ENCODE assay signal across 23 cellular contexts in the genomic region with DNA sequence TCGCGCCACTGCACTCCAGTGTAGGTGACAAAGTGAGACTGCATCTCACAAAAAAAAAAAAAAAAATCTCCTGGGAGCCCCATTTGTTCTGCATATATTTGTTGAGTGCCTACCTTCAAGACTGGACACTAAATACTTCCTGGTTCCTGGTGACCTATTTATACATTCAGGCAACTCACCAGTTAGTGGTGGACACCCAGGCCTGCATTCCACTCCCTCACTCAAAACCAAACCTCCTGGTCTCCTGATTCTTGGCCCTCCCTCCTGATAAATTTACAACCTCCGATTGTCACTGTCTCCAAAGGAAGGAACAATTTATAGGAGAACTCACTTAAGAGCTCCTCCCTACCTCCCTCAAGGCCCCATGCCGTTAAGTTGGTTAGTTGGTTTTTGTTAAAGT. TPM values are rescaled to one million over a fixed set of nuclear protein-coding genes. Genes with fewer than 3 reads are reported as not detected.
DNase-seq lines count a peak whose midpoint lies in the region; ATAC-seq and TF ChIP-seq lines count a peak whose summit lies in the region.
"Had no signal": no experiment of that assay in that cellular context is flagged by ENCODE, and none has a peak within 500 bp of the region (broad histone marks: within the 10 kb centered on the region; RNA-seq: fewer than 3 reads in every experiment).

No MANE protein-coding gene starts in this region.

- H3K27me3 ChIP-seq in GM23248 (replicated peaks; ENCODE audit: insufficient read depth) (no peaks in the 10 kb centered on the region), gastrocnemius medialis (no peaks in the 10 kb centered on the region), neuronal stem cell (ENCODE audit: control insufficient read depth in 3 of 3, insufficient read depth in 3 of 3, low read depth in 1 of 3, low read length in 3 of 3) (no peaks in the 10 kb centered on the region)
- H3K27me3 ChIP-seq: breast epithelium, foreskin keratinocyte, upper lobe of right lung had no signal

- CTCF ChIA-PET in OCI-LY7 (lab: Charles Lee; ENCODE audit: unreplicated experiment): no interaction called here

- no peak for TF ChIP-seq POLR2A in gastrocnemius medialis (IDR thresholded peaks at IDR 0.05)

- peaks cover 12% of the 10 kb centered on the region; the same call in 1 of the 2 replicates for H3F3A ChIP-seq in GM23248 (ENCODE audit: insufficient read depth)

- intact Hi-C loops in OCI-LY7 (cut with micrococcal nuclease; ENCODE audit: unreplicated experiment): no loop called here
- intact Hi-C loops in gastrocnemius medialis (cut with DNase I; ENCODE audit: low total_unique reads): loop anchor here (5.0 kb wide), 1 partner anchor 870 kb away; a partner anchor contains a TSS
- intact Hi-C loops in activated T-helper 2 cell treated with anti-CD3 and anti-CD28 coated beads, Interferon-gamma antibody, Interleukin-2, Interleukin-4, amounts not matched to agents 10 μg/mL and 5 μg/mL and 100 μg/mL, durations not matched to agents 14 hours and 24 hours and 36 hours (cut with micrococcal nuclease): no loop called here

- peaks cover 6% of the 10 kb centered on the region; the same call in 1 of the 2 replicates for H3K4me1 ChIP-seq in GM23248 (ENCODE audit: insufficient read depth)
- H3K4me1 ChIP-seq in OCI-LY7 (ENCODE audit: insufficient read depth, low read length, poor library complexity, severe bottlenecking): peaks cover 7% of the 10 kb centered on the region
- H3K4me1 ChIP-seq in gastrocnemius medialis: peaks cover 10 to 46% of the 10 kb centered on the region in 2 donors
- H3K4me1 ChIP-seq in neuronal stem cell (ENCODE audit: control insufficient read depth in 2 of 2, insufficient read depth in 1 of 2, low read depth in 1 of 2, low read length in 2 of 2): no peaks in the 10 kb centered on the region
- H3K4me1 ChIP-seq: breast epithelium, upper lobe of right lung had no signal

- DNase-seq in GM23248: peak; percentile 6
- DNase-seq in OCI-LY7 (ENCODE audit: low spot score): no peak
- peak; percentile 62 for DNase-seq in kidney tubule cell (ENCODE audit: low spot score)
- no peak for DNase-seq in gastrocnemius medialis
- no peak for DNase-seq in superior temporal gyrus (ENCODE audit: extremely low spot score)
- no peak for DNase-seq in neuronal stem cell (ENCODE audit: low spot score)
- DNase-seq in activated T-helper 2 cell treated with anti-CD3 and anti-CD28 coated beads, Interferon-gamma antibody, Interleukin-2, Interleukin-4, amounts not matched to agents 10 μg/mL and 5 μg/mL and 100 μg/mL, durations not matched to agents 14 hours and 24 hours and 36 hours (ENCODE audit: low spot score): no peak
- DNase-seq: activated CD4-positive, alpha-beta T cell treated with anti-CD3 and anti-CD28 coated beads for 4 hours; AML-193; Caco-2; foreskin keratinocyte; hypothalamus; KG1; kidney; NCI-H2029; stimulated activated CD4-positive, alpha-beta T cell treated with anti-CD3 and anti-CD28 coated beads, Interleukin-4, amount 100 ng/mL, for 1 hour; stimulated activated naive CD8-positive, alpha-beta T cell treated with anti-CD3 and anti-CD28 coated beads, Interleukin-15, Interleukin-2, amounts not matched to agents 100 U/mL and 50 U/mL, for 24 hours; T-helper 1 cell; upper lobe of right lung had no signal

- no peak overlapping the region for H2BK5ac ChIP-seq in neuronal stem cell (ENCODE audit: low read length)

- H3K79me1 ChIP-seq in neuronal stem cell (ENCODE audit: low read depth, low read length): no peaks in the 10 kb centered on the region

- no peak overlapping the region for H3K23ac ChIP-seq in neuronal stem cell (ENCODE audit: low read depth, low read length, poor library complexity)

- POLR2A ChIA-PET in OCI-LY7 (lab: Charles Lee): interaction anchor here (0.8 kb wide), 3 partner anchors 9 to 60 kb away, joined by 3 to 4 read pairs (median 3); no protein-coding TSS in a partner anchor

- BruUV-seq in OCI-LY7 (replicated peaks; lab: Mats Ljungman, UMichigan): no TSS peak

- H3K27ac ChIP-seq in GM23248: no peak overlapping the region
- no peak overlapping the region for H3K27ac ChIP-seq in OCI-LY7 (ENCODE audit: low read depth, low read length, poor library complexity, severe bottlenecking)
- peak overlapping the region; percentile 82 to 95 (median 88) for H3K27ac ChIP-seq in gastrocnemius medialis
- no peak overlapping the region for H3K27ac ChIP-seq in neuronal stem cell (replicated peaks; ENCODE audit: low read length)
- H3K27ac ChIP-seq: breast epithelium, foreskin keratinocyte, skin epidermis, upper lobe of right lung had no signal

- no peaks in the 10 kb centered on the region for H3K9me2 ChIP-seq in GM23248 (ENCODE audit: insufficient read depth)
- H3K9me2 ChIP-seq in OCI-LY7 (ENCODE audit: insufficient read depth, low read length): no peaks in the 10 kb centered on the region

- no peak overlapping the region for H3K27ac Mint-ChIP-seq in activated T-helper 2 cell treated with anti-CD3 and anti-CD28 coated beads, Interferon-gamma antibody, Interleukin-2, Interleukin-4, amounts not matched to agents 10 μg/mL and 5 μg/mL and 100 μg/mL, durations not matched to agents 14 hours and 24 hours and 36 hours
- H3K27ac Mint-ChIP-seq: dendritic cell treated with granulocyte-macrophage colony-stimulating factor and Interleukin-4, amounts not matched to agents 40 ng/mL and 50 ng/mL, for 4 days had no signal

- H3K9ac ChIP-seq in GM23248 (no peak overlapping the region), neuronal stem cell (ENCODE audit: low read depth, low read length, poor library complexity) (no peak overlapping the region)

- no peaks in the 10 kb centered on the region for H3K9me3 Mint-ChIP-seq in activated T-helper 2 cell treated with anti-CD3 and anti-CD28 coated beads, Interferon-gamma antibody, Interleukin-2, Interleukin-4, amounts not matched to agents 10 μg/mL and 5 μg/mL and 100 μg/mL, durations not matched to agents 14 hours and 24 hours and 36 hours
- H3K9me3 Mint-ChIP-seq: dendritic cell treated with granulocyte-macrophage colony-stimulating factor and Interleukin-4, amounts not matched to agents 40 ng/mL and 50 ng/mL, for 4 days had no signal

- H2AFZ ChIP-seq in GM23248 (no peak overlapping the region), OCI-LY7 (ENCODE audit: low read length) (no peak overlapping the region), neuronal stem cell (ENCODE audit: low read length) (no peak overlapping the region)

- H3K18ac ChIP-seq in neuronal stem cell (ENCODE audit: low read length): no peak overlapping the region

- peak overlapping the region; percentile 35 for H3K4me2 ChIP-seq in GM23248 (ENCODE audit: unreplicated experiment)
- 0 out of 2 replicates have a peak overlapping the region, but pooled peaks have one; percentile 5 for H3K4me2 ChIP-seq in OCI-LY7 (ENCODE audit: low read length)
- no peak overlapping the region for H3K4me2 ChIP-seq in neuronal stem cell (ENCODE audit: insufficient read depth, low read length, poor library complexity, severe bottlenecking)

- WGBS in GM23248 (ENCODE audit: low coverage in 1 of 2, low lambda C conversion rate in 2 of 2, missing lambda C conversion rate in 2 of 2), 2 experiments: 7 to 51% methylated on average over 2 to 4 of the region's 4 CpGs
- no CpG with 5 or more reads among the region's 4 CpGs for WGBS in neuronal stem cell (ENCODE audit: extremely low coverage in 2 of 2, insufficient read length in 2 of 2, insufficient replicate concordance in 1 of 2), 2 donors

- H3K9me3 ChIP-seq in GM23248 (ENCODE audit: low read depth): no peaks in the 10 kb centered on the region
- no peaks in the 10 kb centered on the region for H3K9me3 ChIP-seq in OCI-LY7 (ENCODE audit: low read length)
- H3K9me3 ChIP-seq in gastrocnemius medialis: no peaks in the 10 kb centered on the region
- H3K9me3 ChIP-seq in neuronal stem cell (replicated peaks in 1 of 2; ENCODE audit: control insufficient read depth in 2 of 2, insufficient read depth in 1 of 2, low read depth in 1 of 2, low read length in 2 of 2): peaks cover 0 to 1% of the 10 kb centered on the region in 2 donors
- H3K9me3 ChIP-seq: breast epithelium, Caco-2, upper lobe of right lung had no signal

- H3K4me3 Mint-ChIP-seq in activated T-helper 2 cell treated with anti-CD3 and anti-CD28 coated beads, Interferon-gamma antibody, Interleukin-2, Interleukin-4, amounts not matched to agents 10 μg/mL and 5 μg/mL and 100 μg/mL, durations not matched to agents 14 hours and 24 hours and 36 hours (ENCODE audit: low read depth): no peak overlapping the region
- H3K4me3 Mint-ChIP-seq: dendritic cell treated with granulocyte-macrophage colony-stimulating factor and Interleukin-4, amounts not matched to agents 40 ng/mL and 50 ng/mL, for 4 days had no signal

- TF ChIP-seq CTCF in OCI-LY7 (conservative IDR thresholded peaks at IDR 0.05; ENCODE audit: low read length) (no peak), gastrocnemius medialis (IDR thresholded peaks at IDR 0.05 in 4 of 5, conservative IDR thresholded peaks at IDR 0.05 in 1 of 5) (no peak)

- H3K4me3 ChIP-seq in GM23248 (0 out of 2 replicates have a peak overlapping the region, but pooled peaks have one; percentile 22), OCI-LY7 (ENCODE audit: low read depth, low read length, poor library complexity, severe bottlenecking) (no peak overlapping the region), gastrocnemius medialis (no peak overlapping the region), neuronal stem cell (ENCODE audit: low read length in 2 of 2) (no peak overlapping the region)
- H3K4me3 ChIP-seq: breast epithelium, skin epidermis, upper lobe of right lung had no signal

- in situ Hi-C loops in GM23248 (cut with MboI) (no loop called here), gastrocnemius medialis (cut with MboI; ENCODE audit: low sequenced_read_pairs in 4 of 4) (loop anchor here in 2 of 4 donors (10.0 to 25.0 kb wide), 4 partner anchors 62 to 1035 kb away; a partner anchor contains a TSS)

- no peak overlapping the region for H2AK5ac ChIP-seq in neuronal stem cell (ENCODE audit: low read depth, low read length)

- no peak overlapping the region for H4K8ac ChIP-seq in neuronal stem cell (ENCODE audit: low read depth, low read length)

- no peak overlapping the region for H2BK12ac ChIP-seq in neuronal stem cell (ENCODE audit: low read length)

- no peak overlapping the region for H2BK120ac ChIP-seq in neuronal stem cell (ENCODE audit: low read depth, low read length)

- no peak for ATAC-seq in gastrocnemius medialis
- ATAC-seq: foreskin keratinocyte; Panc1; stimulated activated naive CD8-positive, alpha-beta T cell treated with anti-CD3 and anti-CD28 coated beads, Interleukin-15, Interleukin-2, amounts not matched to agents 100 U/mL and 50 U/mL, for 24 hours; upper lobe of right lung had no signal

- no peak overlapping the region for H4K91ac ChIP-seq in neuronal stem cell (ENCODE audit: low read depth, low read length, poor library complexity)

- no peaks in the 10 kb centered on the region for H3K27me3 Mint-ChIP-seq in activated T-helper 2 cell treated with anti-CD3 and anti-CD28 coated beads, Interferon-gamma antibody, Interleukin-2, Interleukin-4, amounts not matched to agents 10 μg/mL and 5 μg/mL and 100 μg/mL, durations not matched to agents 14 hours and 24 hours and 36 hours (ENCODE audit: low read depth)
- H3K27me3 Mint-ChIP-seq: dendritic cell treated with granulocyte-macrophage colony-stimulating factor and Interleukin-4, amounts not matched to agents 40 ng/mL and 50 ng/mL, for 4 days had no signal

- H3K36me3 Mint-ChIP-seq in activated T-helper 2 cell treated with anti-CD3 and anti-CD28 coated beads, Interferon-gamma antibody, Interleukin-2, Interleukin-4, amounts not matched to agents 10 μg/mL and 5 μg/mL and 100 μg/mL, durations not matched to agents 14 hours and 24 hours and 36 hours (ENCODE audit: low read depth): peaks cover 22% of the 10 kb centered on the region

- H3K36me3 ChIP-seq in GM23248 (ENCODE audit: low read depth) (no peaks in the 10 kb centered on the region), OCI-LY7 (ENCODE audit: insufficient read depth, low read length) (peaks cover 8% of the 10 kb centered on the region), gastrocnemius medialis (no peaks in the 10 kb centered on the region), neuronal stem cell (replicated peaks in 1 of 2; ENCODE audit: control insufficient read depth in 2 of 2, insufficient read depth in 2 of 2, low read length in 2 of 2) (peaks cover 0 to 21% of the 10 kb centered on the region in 2 donors)
- H3K36me3 ChIP-seq: breast epithelium, upper lobe of right lung had no signal

- no peak overlapping the region for H3K4ac ChIP-seq in neuronal stem cell (ENCODE audit: low read length)

- H3K4me1 Mint-ChIP-seq in activated T-helper 2 cell treated with anti-CD3 and anti-CD28 coated beads, Interferon-gamma antibody, Interleukin-2, Interleukin-4, amounts not matched to agents 10 μg/mL and 5 μg/mL and 100 μg/mL, durations not matched to agents 14 hours and 24 hours and 36 hours (ENCODE audit: low read depth): peaks cover 23% of the 10 kb centered on the region

- H3K14ac ChIP-seq in neuronal stem cell (ENCODE audit: low read length): no peak overlapping the region

- H4K20me1 ChIP-seq in GM23248 (ENCODE audit: insufficient read depth) (no peaks in the 10 kb centered on the region; the same call in 1 of the 2 replicates), OCI-LY7 (ENCODE audit: insufficient read depth, low read length) (no peaks in the 10 kb centered on the region)

- peaks cover 76% of the 10 kb centered on the region for H3K79me2 ChIP-seq in GM23248 (ENCODE audit: insufficient read depth)
- peaks cover 39% of the 10 kb centered on the region for H3K79me2 ChIP-seq in OCI-LY7 (ENCODE audit: insufficient read depth, low read depth, low read length)

- H2BK15ac ChIP-seq in neuronal stem cell (ENCODE audit: low read length): no peak overlapping the region

RNA-seq across cellular contexts. Expression of a gene that starts 3.1 kb away (rescaled TPM):
- total RNA-seq in GM23248 (2014; rRNA removed; shearing (Covaris generic)): 24.4 and 30.8 TPM in 2 replicates
- 32.1 and 36.4 TPM in 2 replicates for polyA plus RNA-seq in GM23248 (2016; fragmentation: Nextera tagmentation; extraction: Ambion mirVana)
- total RNA-seq in OCI-LY7 (2014; rRNA removed; shearing (Covaris generic)): 16.0 and 19.7 TPM in 2 replicates
- total RNA-seq in OCI-LY7 (2022) (20.0 and 22.9 TPM in 2 replicates), gastrocnemius medialis (10 to 100 TPM; 10.6 to 26.4 (median 16.9) TPM)
- 11.1 TPM for polyA plus RNA-seq in neuronal stem cell (2013, experiment 1 of 2)
- polyA plus RNA-seq in neuronal stem cell (2013, experiment 2 of 2): 11.7 TPM
- total RNA-seq in activated T-helper 2 cell treated with anti-CD3 and anti-CD28 coated beads, Interferon-gamma antibody, Interleukin-2, Interleukin-4, amounts not matched to agents 10 μg/mL and 5 μg/mL and 100 μg/mL, durations not matched to agents 14 hours and 24 hours and 36 hours: 21.3 and 22.6 TPM in 2 replicates

RNA-seq across cellular contexts. Expression of a gene that starts 10.0 kb away (rescaled TPM):
- total RNA-seq in GM23248 (2014; rRNA removed; shearing (Covaris generic)): 5.8 and 8.0 TPM in 2 replicates
- polyA plus RNA-seq in GM23248 (2016; fragmentation: Nextera tagmentation; extraction: Ambion mirVana): 3.7 and 4.4 TPM in 2 replicates
- 15.9 and 17.0 TPM in 2 replicates for total RNA-seq in OCI-LY7 (2014; rRNA removed; shearing (Covaris generic))
- total RNA-seq in OCI-LY7 (2022): 21.3 and 25.2 TPM in 2 replicates
- 1 to 10 TPM; 2.0 to 3.8 (median 2.8) TPM for total RNA-seq in gastrocnemius medialis
- polyA plus RNA-seq in neuronal stem cell (2013, experiment 1 of 2): 19.2 TPM
- polyA plus RNA-seq in neuronal stem cell (2013, experiment 2 of 2): 19.3 TPM
- total RNA-seq in activated T-helper 2 cell treated with anti-CD3 and anti-CD28 coated beads, Interferon-gamma antibody, Interleukin-2, Interleukin-4, amounts not matched to agents 10 μg/mL and 5 μg/mL and 100 μg/mL, durations not matched to agents 14 hours and 24 hours and 36 hours: 7.7 and 9.3 TPM in 2 replicates

Comparison
In these comparisons a context has a peak if more than half of its experiments do, and no peak if none do; other contexts are left out.
1. DNase-seq: peak in GM23248 (single experiment) and kidney tubule cell (single experiment); none in OCI-LY7 (single experiment), gastrocnemius medialis (0 of 2), superior temporal gyrus (single experiment), neuronal stem cell (single experiment) and activated T-helper 2 cell treated with anti-CD3 and anti-CD28 coated beads, Interferon-gamma antibody, Interleukin-2, Interleukin-4, amounts not matched to agents 10 μg/mL and 5 μg/mL and 100 μg/mL, durations not matched to agents 14 hours and 24 hours and 36 hours (single experiment).
2. H3K27ac ChIP-seq: peak in gastrocnemius medialis (4 of 4); none in GM23248 (single experiment), OCI-LY7 (single experiment) and neuronal stem cell (single experiment).